ENCODE assay signal across 33 cellular contexts in the genomic region with DNA sequence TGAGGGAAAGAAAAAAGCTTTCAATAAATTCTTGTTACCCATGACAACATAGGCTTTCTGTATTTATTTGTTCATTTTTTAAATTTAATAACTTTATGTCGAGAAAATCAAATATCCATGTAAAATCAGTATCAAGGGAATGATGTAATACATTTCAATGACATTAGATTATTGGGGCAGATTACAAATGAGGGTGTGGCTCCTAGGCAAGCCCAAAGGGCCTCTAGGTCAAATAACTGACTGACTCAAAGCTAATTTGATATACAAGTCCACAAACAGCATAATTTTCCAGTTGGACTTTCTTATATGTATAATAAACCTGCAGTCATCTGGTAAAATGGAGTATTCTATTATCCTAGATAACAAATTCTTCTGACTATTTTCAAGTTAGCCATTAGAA.
"Had no signal": no experiment of that assay in that cellular context is flagged by ENCODE, and none has a peak within 500 bp of the region (broad histone marks: within the 10 kb centered on the region; RNA-seq: fewer than 3 reads in every experiment).

No MANE protein-coding gene starts in this region.

- H3K4me2 ChIP-seq: KMS-11 had no signal

- H3K27ac ChIP-seq: brain microvascular endothelial cell, cardiac muscle cell, KMS-11, SJCRH30, SK-N-MC, WERI-Rb-1 had no signal

- H3K36me3 ChIP-seq: brain microvascular endothelial cell, cardiac muscle cell, SJCRH30, WERI-Rb-1 had no signal

- H3K4me1 ChIP-seq: SJCRH30 had no signal

- H3K9me3 ChIP-seq: SJCRH30 had no signal

- H3K4me3 ChIP-seq: cardiac muscle cell, SJCRH30, SK-N-MC had no signal

- H3K9ac ChIP-seq: KMS-11 had no signal

- DNase-seq: activated CD4-positive, alpha-beta memory T cell treated with anti-CD3 and anti-CD28 coated beads, Interleukin-2, amount 10 ng/mL, durations not matched to agents 7 days and 5 days; activated CD4-positive, alpha-beta T cell treated with anti-CD3 and anti-CD28 coated beads for 1 hour; activated CD4-positive, alpha-beta T cell treated with anti-CD3 and anti-CD28 coated beads for 48 hours; activated CD4-positive, CD25-positive, alpha-beta regulatory T cell; activated CD8-positive, alpha-beta memory T cell treated with anti-CD3 and anti-CD28 coated beads for 24 hours; activated CD8-positive, alpha-beta memory T cell treated with anti-CD3 and anti-CD28 coated beads, Interleukin-2, amount 10 ng/mL, durations not matched to agents 7 days and 5 days; activated CD8-positive, alpha-beta memory T cell treated with anti-CD3 and anti-CD28 coated beads, Interleukin-2, amount 50 U/mL, for 48 hours; activated effector memory CD4-positive, alpha-beta T cell treated with Interleukin-2 at 50 U/mL for 16 hours; activated naive CD4-positive, alpha-beta T cell treated with anti-CD3 and anti-CD28 coated beads, Interleukin-2, amount 10 ng/mL, durations not matched to agents 7 days and 5 days; activated naive CD8-positive, alpha-beta T cell treated with anti-CD3 and anti-CD28 coated beads, Interleukin-2, amount 50 U/mL, for 24 hours; activated T-cell treated with anti-CD3 and anti-CD28 coated beads, Interleukin-2, amount 50 U/mL, for 48 hours; amniotic stem cell; aorta; brain microvascular endothelial cell; MM.1S; MV-4-11; NCI-H1092; NCI-H1417 treated with DMSO at 0.1 percent for 48 hours; NCI-H187 treated with DMSO at 0.1 percent for 48 hours; NCI-H2081 treated with DMSO at 0.1 percent for 48 hours; NCI-H226; NCI-H446 treated with DMSO at 0.1 percent for 48 hours; NCI-H524; SHP77; SJCRH30; T-cell; T-helper 17 cell; T-helper 9 cell; WERI-Rb-1 had no signal

- ATAC-seq: activated CD8-positive, alpha-beta memory T cell treated with anti-CD3 and anti-CD28 coated beads, Interleukin-2, amount 10 ng/mL, durations not matched to agents 7 days and 5 days; activated naive CD8-positive, alpha-beta T cell treated with anti-CD3 and anti-CD28 coated beads, Interleukin-2, amount 50 U/mL, for 24 hours; Panc1; T-cell; T-helper 17 cell had no signal

- H3K27me3 ChIP-seq: brain microvascular endothelial cell, cardiac muscle cell, SJCRH30 had no signal
